22 cellular contexts compared by ENCODE assay signal in the genomic region with DNA sequence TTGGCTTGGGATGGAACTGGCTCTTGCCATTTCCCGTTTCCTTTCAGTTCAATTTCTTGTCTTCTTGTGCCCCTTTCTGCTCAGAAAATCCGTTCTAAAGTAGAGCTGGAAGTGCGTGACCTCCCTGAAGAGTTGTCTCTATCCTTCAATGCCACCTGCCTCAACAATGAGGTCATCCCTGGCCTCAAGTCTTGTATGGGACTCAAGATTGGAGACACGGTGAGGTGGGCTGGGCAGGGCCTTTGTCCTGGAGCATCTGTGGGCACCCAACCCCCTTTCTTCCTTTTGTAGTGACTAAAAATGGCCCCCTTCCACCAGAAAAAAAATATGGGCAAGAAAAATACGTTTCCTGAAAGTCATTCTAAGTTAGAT. TPM values are rescaled to one million over a fixed set of nuclear protein-coding genes. Genes with fewer than 3 reads are reported as not detected.
"Had no signal": no experiment of that assay in that cellular context is flagged by ENCODE, and none has a peak within 500 bp of the region (broad histone marks: within the 10 kb centered on the region; RNA-seq: fewer than 3 reads in every experiment).

No MANE protein-coding gene starts in this region.

- H3K4me3 Mint-ChIP-seq: activated B cell treated with CpG ODN at 0.5 μM for 24 hours; activated CD4-positive, alpha-beta memory T cell treated with anti-CD3 and anti-CD28 coated beads, Interleukin-2, amount 10 ng/mL, durations not matched to agents 7 days and 5 days; activated naive CD4-positive, alpha-beta T cell treated with anti-CD3 and anti-CD28 coated beads, Interleukin-2, amount 10 ng/mL, durations not matched to agents 7 days and 5 days; activated naive CD8-positive, alpha-beta T cell treated with anti-CD3 and anti-CD28 coated beads for 36 hours; activated T-cell treated with anti-CD3 and anti-CD28 coated beads, Interleukin-2, amount 50 U/mL, for 72 hours; T-helper 17 cell had no signal

- H3K9me3 Mint-ChIP-seq: activated B cell treated with CpG ODN at 0.5 μM for 24 hours; activated CD4-positive, alpha-beta memory T cell treated with anti-CD3 and anti-CD28 coated beads, Interleukin-2, amount 10 ng/mL, durations not matched to agents 7 days and 5 days; activated naive CD4-positive, alpha-beta T cell treated with anti-CD3 and anti-CD28 coated beads, Interleukin-2, amount 10 ng/mL, durations not matched to agents 7 days and 5 days; activated naive CD8-positive, alpha-beta T cell treated with anti-CD3 and anti-CD28 coated beads for 36 hours; activated T-cell treated with anti-CD3 and anti-CD28 coated beads, Interleukin-2, amount 50 U/mL, for 72 hours; activated T-helper 2 cell treated with anti-CD3 and anti-CD28 coated beads, Interferon-gamma antibody, Interleukin-2, Interleukin-4, amounts not matched to agents 10 μg/mL and 5 μg/mL and 100 μg/mL, durations not matched to agents 14 hours and 24 hours and 36 hours had no signal

- ATAC-seq: activated T-cell treated with anti-CD3 and anti-CD28 coated beads, Interleukin-2, amount 50 U/mL, for 72 hours; T-helper 17 cell had no signal

- H3K27me3 Mint-ChIP-seq: activated B cell treated with CpG ODN at 0.5 μM for 24 hours had no signal

- H3K27ac Mint-ChIP-seq: activated B cell treated with CpG ODN at 0.5 μM for 24 hours; activated CD4-positive, alpha-beta memory T cell treated with anti-CD3 and anti-CD28 coated beads, Interleukin-2, amount 10 ng/mL, durations not matched to agents 7 days and 5 days; activated naive CD4-positive, alpha-beta T cell treated with anti-CD3 and anti-CD28 coated beads, Interleukin-2, amount 10 ng/mL, durations not matched to agents 7 days and 5 days; activated naive CD8-positive, alpha-beta T cell treated with anti-CD3 and anti-CD28 coated beads for 36 hours; activated T-cell treated with anti-CD3 and anti-CD28 coated beads, Interleukin-2, amount 50 U/mL, for 72 hours; activated T-helper 2 cell treated with anti-CD3 and anti-CD28 coated beads, Interferon-gamma antibody, Interleukin-2, Interleukin-4, amounts not matched to agents 10 μg/mL and 5 μg/mL and 100 μg/mL, durations not matched to agents 14 hours and 24 hours and 36 hours had no signal

- H3K4me1 Mint-ChIP-seq: activated naive CD4-positive, alpha-beta T cell treated with anti-CD3 and anti-CD28 coated beads, Interleukin-2, amount 10 ng/mL, durations not matched to agents 7 days and 5 days; activated naive CD8-positive, alpha-beta T cell treated with anti-CD3 and anti-CD28 coated beads for 36 hours had no signal

- H3K36me3 Mint-ChIP-seq: activated naive CD4-positive, alpha-beta T cell treated with anti-CD3 and anti-CD28 coated beads, Interleukin-2, amount 10 ng/mL, durations not matched to agents 7 days and 5 days; activated naive CD8-positive, alpha-beta T cell treated with anti-CD3 and anti-CD28 coated beads for 36 hours had no signal

- DNase-seq: activated B cell treated with CpG ODN at 0.5 μM for 24 hours; activated CD4-positive, alpha-beta memory T cell treated with anti-CD3 and anti-CD28 coated beads, Interleukin-2, amount 10 ng/mL, durations not matched to agents 7 days and 5 days; activated CD4-positive, alpha-beta T cell treated with anti-CD3 and anti-CD28 coated beads for 1 hour; activated CD4-positive, alpha-beta T cell treated with anti-CD3 and anti-CD28 coated beads, Interleukin-2, amount 50 U/mL, for 1 hour; activated gamma-delta T cell treated with Interleukin-2 at 50 U/mL for 16 hours; activated naive CD4-positive, alpha-beta T cell treated with anti-CD3 and anti-CD28 coated beads, Interleukin-2, amount 10 ng/mL, durations not matched to agents 7 days and 5 days; activated naive CD8-positive, alpha-beta T cell treated with anti-CD3 and anti-CD28 coated beads for 36 hours; activated T-cell treated with anti-CD3 and anti-CD28 coated beads for 4 hours; activated T-cell treated with anti-CD3 and anti-CD28 coated beads, Interleukin-2, amount 50 U/mL, for 72 hours; caudate nucleus; Karpas-422; NCI-H1105 treated with DMSO at 0.1 percent for 48 hours; NCI-H1436 treated with DMSO at 0.1 percent for 48 hours; NCI-H187; NCI-H2081; NCI-H510A treated with DMSO at 0.1 percent for 48 hours; NCI-H69; NK-92 treated with Interleukin-12 subunit alpha and Interleukin-12 subunit beta, amount 100 ng/mL, for 24 hours; SHP77 treated with DMSO at 0.1 percent for 48 hours; T-helper 17 cell; T-helper 9 cell had no signal

RNA-seq across cellular contexts. Expression of a gene that starts 37.2 kb away (rescaled TPM):
- total RNA-seq: activated T-cell treated with anti-CD3 and anti-CD28 coated beads, Interleukin-2, amount 50 U/mL, for 72 hours; activated T-helper 2 cell treated with anti-CD3 and anti-CD28 coated beads, Interferon-gamma antibody, Interleukin-2, Interleukin-4, amounts not matched to agents 10 μg/mL and 5 μg/mL and 100 μg/mL, durations not matched to agents 14 hours and 24 hours and 36 hours had no signal
